Comparison of ENCODE assay signal across 13 cellular contexts in genomic region chr13:108212901-108213300, GRCh38. TPM values are rescaled to one million over a fixed set of nuclear protein-coding genes. Genes with fewer than 3 reads are reported as not detected.
DNase-seq lines count a peak whose midpoint lies in the region; ATAC-seq, FAIRE-seq and TF ChIP-seq lines count a peak whose summit lies in the region.
"Had no signal": no experiment of that assay in that cellular context is flagged by ENCODE, and none has a peak within 500 bp of the region (broad histone marks: within the 10 kb centered on the region; RNA-seq: fewer than 3 reads in every experiment).

No MANE protein-coding gene starts in this region.

- peaks cover 23% of the 10 kb centered on the region for H3K36me3 Mint-ChIP-seq in neural crest cell (ENCODE audit: low read depth)

- TF ChIP-seq CTCF in neural crest cell (conservative IDR thresholded peaks at IDR 0.05): no peak

- H3K27me3 Mint-ChIP-seq in neural crest cell (ENCODE audit: low read depth): no peaks in the 10 kb centered on the region

- DNase-seq in neural crest cell (ENCODE audit: low read depth, low spot score) (no peak), small intestine (no peak), NCI-H1930 (lab: John Stamatoyannopoulos, UW) (no peak), G401 (ENCODE audit: low spot score) (no peak)
- DNase-seq: foreskin melanocyte, NCI-H187 treated with DMSO at 0.1 percent for 48 hours, Right ventricle myocardium superior, spleen, stomach had no signal

- H3K4me1 Mint-ChIP-seq in neural crest cell: peaks cover 22% of the 10 kb centered on the region

- H3K9me3 ChIP-seq in small intestine (ENCODE audit: control insufficient read depth, low read depth): no peaks in the 10 kb centered on the region
- H3K9me3 ChIP-seq: stomach had no signal

- H3K27ac Mint-ChIP-seq in neural crest cell (ENCODE audit: unreplicated experiment): no peak overlapping the region

- H3K9me3 Mint-ChIP-seq in neural crest cell: no peaks in the 10 kb centered on the region

- H3K4me1 ChIP-seq in small intestine (ENCODE audit: control insufficient read depth in 2 of 2, insufficient read depth in 1 of 2, low read depth in 1 of 2, low read length in 1 of 2): peaks cover 0 to 5% of the 10 kb centered on the region in 2 donors

- FAIRE-seq in small intestine (lab: Jason Lieb, UNC): no peak

- ATAC-seq in GM19043 (IDR thresholded peaks at IDR 0.05; ENCODE audit: low read depth, unreplicated experiment): peak; percentile 40
- peak; percentile 31 for ATAC-seq in HG02759 (IDR thresholded peaks at IDR 0.05; ENCODE audit: unreplicated experiment)
- peak; percentile 31 for ATAC-seq in HG03571 (IDR thresholded peaks at IDR 0.05; ENCODE audit: unreplicated experiment)

- H3K36me3 ChIP-seq in small intestine (ENCODE audit: control insufficient read depth in 2 of 2, insufficient read depth in 2 of 2, low read length in 2 of 2): peaks cover 5 to 6% of the 10 kb centered on the region in 2 donors

- no peak overlapping the region for H3K27ac ChIP-seq in small intestine (ENCODE audit: low read depth in 1 of 2, low read length in 1 of 2)
- H3K27ac ChIP-seq: stomach had no signal

- H3K4me3 Mint-ChIP-seq in neural crest cell: peak overlapping the region; percentile 29

- H3K27me3 ChIP-seq in small intestine (ENCODE audit: control insufficient read depth in 2 of 2, insufficient read depth in 2 of 2, low read length in 2 of 2): no peaks in the 10 kb centered on the region
- H3K27me3 ChIP-seq: spleen, stomach had no signal

- H3K4me3 ChIP-seq in small intestine (ENCODE audit: low read depth in 1 of 2, low read length in 2 of 2): no peak overlapping the region
- H3K4me3 ChIP-seq: lung, spleen, stomach had no signal

- in situ Hi-C loops in G401 (cut with HindIII; ENCODE audit: low sequenced_read_pairs): no loop called here

- WGBS in small intestine, 3 donors: 83 to 98% (median 89%) methylated on average over 4 of the region's 4 CpGs

RNA-seq across cellular contexts. Expression of gene LIG4, which starts 2.4 kb away (rescaled TPM):
- total RNA-seq in neural crest cell: 9.7 and 10.5 TPM in 2 replicates
- 10 to 100 TPM in 1 of 3 donors, 1 to 10 TPM in 2; 4.3 to 10.7 (median 7.3) TPM for polyA plus RNA-seq in small intestine
- total RNA-seq in G401 (2014; rRNA removed; shearing (Covaris generic)): 5.7 and 5.9 TPM in 2 replicates

RNA-seq across cellular contexts. Expression of gene ABHD13, which starts 5.3 kb away (rescaled TPM):
- 8.1 and 8.8 TPM in 2 replicates for total RNA-seq in neural crest cell
- polyA plus RNA-seq in small intestine: 1 to 10 TPM; 4.5 to 6.5 (median 5.9) TPM
- 4.8 and 6.1 TPM in 2 replicates for total RNA-seq in G401 (2014; rRNA removed; shearing (Covaris generic))

RNA-seq across cellular contexts. Expression of gene TNFSF13B, which starts 56.6 kb away (rescaled TPM):
- 0.32 and 0.82 TPM in 2 replicates for total RNA-seq in neural crest cell
- polyA plus RNA-seq in small intestine: 1 to 10 TPM; 3.1 to 6.9 (median 4.6) TPM
- not detected in 2 replicates for total RNA-seq in G401 (2014; rRNA removed; shearing (Covaris generic))
